1 cellular context compared by ENCODE assay signal in the genomic region with DNA sequence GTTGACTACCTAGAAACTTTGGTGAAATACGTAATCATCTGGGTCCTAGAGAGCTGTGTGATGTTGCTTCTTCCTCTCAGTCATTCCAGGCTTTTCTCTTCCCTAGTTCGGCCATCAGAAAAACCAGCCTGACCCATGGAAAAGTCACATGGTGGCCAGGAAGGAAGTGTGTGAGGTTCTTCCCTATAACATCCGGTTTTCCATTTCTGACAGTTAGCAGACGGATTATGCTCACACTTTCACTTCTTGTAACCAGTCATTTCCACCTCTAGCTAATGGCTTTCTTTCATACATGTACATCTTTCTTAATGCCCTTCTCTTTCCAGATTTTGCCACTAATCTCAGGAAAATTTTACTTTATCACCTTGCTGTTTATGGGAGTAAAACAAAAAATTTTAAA.
TF ChIP-seq lines count a peak whose summit lies in the region.

No MANE protein-coding gene starts in this region.

TF ChIP-seq in K562, 482 proteins besides CTCF, POLR2A, EP300 and RAD21:
- TF ChIP-seq MCM5 (IDR thresholded peaks at IDR 0.05; ENCODE audit: low read depth) (no peak), RBM25 (IDR thresholded peaks at IDR 0.05; ENCODE audit: low read depth, low read length, severe bottlenecking) (no peak), ARID2 (IDR thresholded peaks at IDR 0.05) (no peak), SRSF9 (IDR thresholded peaks at IDR 0.05; ENCODE audit: borderline replicate concordance, low read depth, low read length) (no peak), KDM2B (CRISPR knock-in tag; IDR thresholded peaks at IDR 0.05) (no peak), OTX1 (CRISPR knock-in tag; IDR thresholded peaks at IDR 0.05) (no peak), ZNF217 (CRISPR knock-in tag; IDR thresholded peaks at IDR 0.05) (no peak), STAG1 (CRISPR knock-in tag; IDR thresholded peaks at IDR 0.05; ENCODE audit: borderline replicate concordance) (no peak), FOXK1 (CRISPR knock-in tag; IDR thresholded peaks at IDR 0.05; ENCODE audit: borderline replicate concordance) (no peak), ZNF253 (CRISPR knock-in tag; conservative IDR thresholded peaks at IDR 0.05) (no peak), ZKSCAN3 (CRISPR knock-in tag; IDR thresholded peaks at IDR 0.05) (no peak), ZFP1 (CRISPR knock-in tag; IDR thresholded peaks at IDR 0.05) (no peak), SPI1 (IDR thresholded peaks at IDR 0.05; ENCODE audit: borderline replicate concordance, low read depth, low read length) (no peak)
- TF ChIP-seq, protein P1, sequence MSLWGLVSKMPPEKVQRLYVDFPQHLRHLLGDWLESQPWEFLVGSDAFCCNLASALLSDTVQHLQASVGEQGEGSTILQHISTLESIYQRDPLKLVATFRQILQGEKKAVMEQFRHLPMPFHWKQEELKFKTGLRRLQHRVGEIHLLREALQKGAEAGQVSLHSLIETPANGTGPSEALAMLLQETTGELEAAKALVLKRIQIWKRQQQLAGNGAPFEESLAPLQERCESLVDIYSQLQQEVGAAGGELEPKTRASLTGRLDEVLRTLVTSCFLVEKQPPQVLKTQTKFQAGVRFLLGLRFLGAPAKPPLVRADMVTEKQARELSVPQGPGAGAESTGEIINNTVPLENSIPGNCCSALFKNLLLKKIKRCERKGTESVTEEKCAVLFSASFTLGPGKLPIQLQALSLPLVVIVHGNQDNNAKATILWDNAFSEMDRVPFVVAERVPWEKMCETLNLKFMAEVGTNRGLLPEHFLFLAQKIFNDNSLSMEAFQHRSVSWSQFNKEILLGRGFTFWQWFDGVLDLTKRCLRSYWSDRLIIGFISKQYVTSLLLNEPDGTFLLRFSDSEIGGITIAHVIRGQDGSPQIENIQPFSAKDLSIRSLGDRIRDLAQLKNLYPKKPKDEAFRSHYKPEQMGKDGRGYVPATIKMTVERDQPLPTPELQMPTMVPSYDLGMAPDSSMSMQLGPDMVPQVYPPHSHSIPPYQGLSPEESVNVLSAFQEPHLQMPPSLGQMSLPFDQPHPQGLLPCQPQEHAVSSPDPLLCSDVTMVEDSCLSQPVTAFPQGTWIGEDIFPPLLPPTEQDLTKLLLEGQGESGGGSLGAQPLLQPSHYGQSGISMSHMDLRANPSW (CRISPR knock-in tag; IDR thresholded peaks at IDR 0.05), result no peak
- TF ChIP-seq, protein P2, sequence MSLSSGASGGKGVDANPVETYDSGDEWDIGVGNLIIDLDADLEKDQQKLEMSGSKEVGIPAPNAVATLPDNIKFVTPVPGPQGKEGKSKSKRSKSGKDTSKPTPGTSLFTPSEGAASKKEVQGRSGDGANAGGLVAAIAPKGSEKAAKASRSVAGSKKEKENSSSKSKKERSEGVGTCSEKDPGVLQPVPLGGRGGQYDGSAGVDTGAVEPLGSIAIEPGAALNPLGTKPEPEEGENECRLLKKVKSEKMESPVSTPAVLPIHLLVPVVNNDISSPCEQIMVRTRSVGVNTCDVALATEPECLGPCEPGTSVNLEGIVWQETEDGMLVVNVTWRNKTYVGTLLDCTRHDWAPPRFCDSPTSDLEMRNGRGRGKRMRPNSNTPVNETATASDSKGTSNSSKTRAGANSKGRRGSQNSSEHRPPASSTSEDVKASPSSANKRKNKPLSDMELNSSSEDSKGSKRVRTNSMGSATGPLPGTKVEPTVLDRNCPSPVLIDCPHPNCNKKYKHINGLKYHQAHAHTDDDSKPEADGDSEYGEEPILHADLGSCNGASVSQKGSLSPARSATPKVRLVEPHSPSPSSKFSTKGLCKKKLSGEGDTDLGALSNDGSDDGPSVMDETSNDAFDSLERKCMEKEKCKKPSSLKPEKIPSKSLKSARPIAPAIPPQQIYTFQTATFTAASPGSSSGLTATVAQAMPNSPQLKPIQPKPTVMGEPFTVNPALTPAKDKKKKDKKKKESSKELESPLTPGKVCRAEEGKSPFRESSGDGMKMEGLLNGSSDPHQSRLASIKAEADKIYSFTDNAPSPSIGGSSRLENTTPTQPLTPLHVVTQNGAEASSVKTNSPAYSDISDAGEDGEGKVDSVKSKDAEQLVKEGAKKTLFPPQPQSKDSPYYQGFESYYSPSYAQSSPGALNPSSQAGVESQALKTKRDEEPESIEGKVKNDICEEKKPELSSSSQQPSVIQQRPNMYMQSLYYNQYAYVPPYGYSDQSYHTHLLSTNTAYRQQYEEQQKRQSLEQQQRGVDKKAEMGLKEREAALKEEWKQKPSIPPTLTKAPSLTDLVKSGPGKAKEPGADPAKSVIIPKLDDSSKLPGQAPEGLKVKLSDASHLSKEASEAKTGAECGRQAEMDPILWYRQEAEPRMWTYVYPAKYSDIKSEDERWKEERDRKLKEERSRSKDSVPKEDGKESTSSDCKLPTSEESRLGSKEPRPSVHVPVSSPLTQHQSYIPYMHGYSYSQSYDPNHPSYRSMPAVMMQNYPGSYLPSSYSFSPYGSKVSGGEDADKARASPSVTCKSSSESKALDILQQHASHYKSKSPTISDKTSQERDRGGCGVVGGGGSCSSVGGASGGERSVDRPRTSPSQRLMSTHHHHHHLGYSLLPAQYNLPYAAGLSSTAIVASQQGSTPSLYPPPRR (CRISPR knock-in tag; IDR thresholded peaks at IDR 0.05; ENCODE audit: borderline replicate concordance), result no peak
- TF ChIP-seq, protein P3, sequence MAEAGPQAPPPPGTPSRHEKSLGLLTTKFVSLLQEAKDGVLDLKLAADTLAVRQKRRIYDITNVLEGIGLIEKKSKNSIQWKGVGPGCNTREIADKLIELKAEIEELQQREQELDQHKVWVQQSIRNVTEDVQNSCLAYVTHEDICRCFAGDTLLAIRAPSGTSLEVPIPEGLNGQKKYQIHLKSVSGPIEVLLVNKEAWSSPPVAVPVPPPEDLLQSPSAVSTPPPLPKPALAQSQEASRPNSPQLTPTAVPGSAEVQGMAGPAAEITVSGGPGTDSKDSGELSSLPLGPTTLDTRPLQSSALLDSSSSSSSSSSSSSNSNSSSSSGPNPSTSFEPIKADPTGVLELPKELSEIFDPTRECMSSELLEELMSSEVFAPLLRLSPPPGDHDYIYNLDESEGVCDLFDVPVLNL (CRISPR knock-in tag; IDR thresholded peaks at IDR 0.05; ENCODE audit: low read depth), result no peak
- TF ChIP-seq, protein P4, sequence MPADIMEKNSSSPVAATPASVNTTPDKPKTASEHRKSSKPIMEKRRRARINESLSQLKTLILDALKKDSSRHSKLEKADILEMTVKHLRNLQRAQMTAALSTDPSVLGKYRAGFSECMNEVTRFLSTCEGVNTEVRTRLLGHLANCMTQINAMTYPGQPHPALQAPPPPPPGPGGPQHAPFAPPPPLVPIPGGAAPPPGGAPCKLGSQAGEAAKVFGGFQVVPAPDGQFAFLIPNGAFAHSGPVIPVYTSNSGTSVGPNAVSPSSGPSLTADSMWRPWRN (IDR thresholded peaks at IDR 0.05; ENCODE audit: low read depth), result no peak
- TF ChIP-seq, protein P5, sequence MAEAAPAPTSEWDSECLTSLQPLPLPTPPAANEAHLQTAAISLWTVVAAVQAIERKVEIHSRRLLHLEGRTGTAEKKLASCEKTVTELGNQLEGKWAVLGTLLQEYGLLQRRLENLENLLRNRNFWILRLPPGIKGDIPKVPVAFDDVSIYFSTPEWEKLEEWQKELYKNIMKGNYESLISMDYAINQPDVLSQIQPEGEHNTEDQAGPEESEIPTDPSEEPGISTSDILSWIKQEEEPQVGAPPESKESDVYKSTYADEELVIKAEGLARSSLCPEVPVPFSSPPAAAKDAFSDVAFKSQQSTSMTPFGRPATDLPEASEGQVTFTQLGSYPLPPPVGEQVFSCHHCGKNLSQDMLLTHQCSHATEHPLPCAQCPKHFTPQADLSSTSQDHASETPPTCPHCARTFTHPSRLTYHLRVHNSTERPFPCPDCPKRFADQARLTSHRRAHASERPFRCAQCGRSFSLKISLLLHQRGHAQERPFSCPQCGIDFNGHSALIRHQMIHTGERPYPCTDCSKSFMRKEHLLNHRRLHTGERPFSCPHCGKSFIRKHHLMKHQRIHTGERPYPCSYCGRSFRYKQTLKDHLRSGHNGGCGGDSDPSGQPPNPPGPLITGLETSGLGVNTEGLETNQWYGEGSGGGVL (CRISPR knock-in tag; IDR thresholded peaks at IDR 0.05), result no peak
